1 cellular context compared by ENCODE assay signal in the genomic region with DNA sequence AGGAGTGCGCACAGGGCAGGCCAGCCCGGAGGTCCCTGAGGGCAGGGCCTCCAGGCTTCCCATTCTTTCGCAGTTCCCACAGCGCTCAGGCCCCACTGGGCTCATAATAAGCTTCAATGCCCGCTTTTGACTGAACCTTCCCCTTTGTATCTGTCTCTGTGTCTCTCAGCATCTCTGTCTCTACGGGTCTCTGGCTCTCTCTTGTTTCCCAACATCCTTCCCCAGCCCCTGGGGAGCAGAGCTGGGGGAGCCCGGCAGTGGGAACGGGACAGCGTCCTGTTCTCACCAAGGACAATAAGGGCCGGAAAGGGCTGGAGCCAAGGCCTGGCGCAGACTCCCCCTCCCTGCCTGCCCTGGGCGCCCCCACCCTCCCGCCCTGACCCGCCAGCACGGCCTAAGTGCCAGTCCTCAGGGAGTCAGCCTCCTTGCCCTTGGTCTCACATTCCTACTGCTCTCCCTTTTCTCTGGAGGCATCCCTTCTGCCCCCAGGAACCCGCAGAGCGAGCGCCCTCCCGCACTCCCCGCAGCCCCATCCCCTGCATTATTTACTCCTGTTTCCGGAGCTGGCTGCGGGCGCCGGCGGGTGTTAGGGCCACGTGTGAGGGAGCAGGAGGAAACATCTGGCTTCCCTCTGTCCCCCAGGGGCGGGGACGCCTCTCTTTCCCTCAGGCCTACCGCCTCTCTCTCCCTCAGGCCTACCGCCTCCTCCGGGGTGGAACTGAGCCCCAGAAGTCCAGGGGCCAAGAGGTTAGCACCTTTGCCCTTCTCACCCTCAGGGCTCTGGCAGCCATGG.
TF ChIP-seq lines count a peak whose summit lies in the region.

No MANE protein-coding gene starts in this region.

TF ChIP-seq in liver, 16 proteins besides CTCF, POLR2A, EP300 and RAD21:
- no peak for TF ChIP-seq EGR1 (IDR thresholded peaks at IDR 0.05; ENCODE audit: low read depth in 2 of 2)
- TF ChIP-seq ZBTB33 (IDR thresholded peaks at IDR 0.05): no peak
- TF ChIP-seq RXRA (IDR thresholded peaks at IDR 0.05): no peak
- peak; percentile 93 for TF ChIP-seq NR2F2 (IDR thresholded peaks at IDR 0.05)
- TF ChIP-seq FOXA1 (IDR thresholded peaks at IDR 0.05): no peak
